Comparison of ENCODE assay signal across 13 cellular contexts in the genomic region with DNA sequence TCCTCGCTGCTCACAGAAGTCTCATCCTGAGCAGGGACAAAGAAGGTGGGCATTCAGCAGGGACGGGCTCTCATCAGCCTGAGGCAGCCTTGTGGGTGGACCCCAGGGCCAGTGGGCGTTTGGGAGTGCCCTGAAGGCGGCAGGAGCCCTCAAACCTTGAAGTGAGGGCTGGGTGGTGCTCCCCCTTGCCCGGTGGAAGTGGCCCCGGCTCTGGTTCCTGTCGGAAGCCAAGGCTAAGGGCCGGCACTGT.
DNase-seq lines count a peak whose midpoint lies in the region; ATAC-seq, FAIRE-seq and TF ChIP-seq lines count a peak whose summit lies in the region.
"Had no signal": no experiment of that assay in that cellular context is flagged by ENCODE, and none has a peak within 500 bp of the region (broad histone marks: within the 10 kb centered on the region; RNA-seq: fewer than 3 reads in every experiment).

No MANE protein-coding gene starts in this region.

- H3K4me1 ChIP-seq in GM23248 (ENCODE audit: insufficient read depth) (peaks cover 20% of the 10 kb centered on the region), HepG2 (ENCODE audit: insufficient read depth, low read length) (peaks cover 100% of the 10 kb centered on the region), small intestine (ENCODE audit: control insufficient read depth in 2 of 2, insufficient read depth in 1 of 2, low read depth in 1 of 2, low read length in 1 of 2) (peaks cover 7 to 12% of the 10 kb centered on the region in 2 donors)

- H4K20me1 ChIP-seq in GM23248 (ENCODE audit: insufficient read depth) = no peaks in the 10 kb centered on the region
- H4K20me1 ChIP-seq in HepG2 (ENCODE audit: insufficient read depth, low read length) = peaks cover 49% of the 10 kb centered on the region; the same call in 1 of the 2 replicates

- BruUV-seq in HepG2 (replicated peaks; lab: Mats Ljungman, UMichigan) = no TSS peak

- TF ChIP-seq EP300 in HepG2 (IDR thresholded peaks at IDR 0.05; ENCODE audit: low read depth in 2 of 2, low read length in 2 of 2) (0 out of 4 replicates have a peak, but pooled peaks of 1 of the 2 experiments have one; percentile 0), HepG2 (CRISPR knock-in tag; IDR thresholded peaks at IDR 0.05; ENCODE audit: borderline replicate concordance) (no peak)

- no peaks in the 10 kb centered on the region for H3K27me3 Mint-ChIP-seq in activated T-cell treated with anti-CD3 and anti-CD28 coated beads, Interleukin-2, amount 50 U/mL, for 72 hours (ENCODE audit: low read depth)

- TF ChIP-seq RAD21 in HepG2 (CRISPR knock-in tag; IDR thresholded peaks at IDR 0.05) = no peak

- ATAC-seq in HepG2 (no peak), GM18498 (IDR thresholded peaks at IDR 0.05; ENCODE audit: unreplicated experiment) (no peak), HG02852 (IDR thresholded peaks at IDR 0.05; ENCODE audit: unreplicated experiment) (no peak)
- ATAC-seq in activated T-cell treated with anti-CD3 and anti-CD28 coated beads, Interleukin-2, amount 50 U/mL, for 72 hours (replicated peaks in 1 of 2) = no peak

- FAIRE-seq in HepG2 (lab: Jason Lieb, UNC) = no peak
- no peak for FAIRE-seq in small intestine (lab: Jason Lieb, UNC)
- no peak for FAIRE-seq in HTR-8/SVneo (lab: Jason Lieb, UNC)
- FAIRE-seq: G401.6 had no signal

- H3K4me3 Mint-ChIP-seq in activated T-cell treated with anti-CD3 and anti-CD28 coated beads, Interleukin-2, amount 50 U/mL, for 72 hours = no peak overlapping the region

- H3K9me3 ChIP-seq in GM23248 (ENCODE audit: low read depth) (no peaks in the 10 kb centered on the region), HepG2 (ENCODE audit: low read length) (no peaks in the 10 kb centered on the region), small intestine (ENCODE audit: control insufficient read depth, low read depth) (no peaks in the 10 kb centered on the region)

- DNase-seq in GM23248 (no peak), brain microvascular endothelial cell (no peak), HepG2 (ENCODE audit: low spot score) (no peak), small intestine (no peak), HTR-8/SVneo (ENCODE audit: insufficient read length, low spot score) (no peak)
- DNase-seq in activated T-cell treated with anti-CD3 and anti-CD28 coated beads, Interleukin-2, amount 50 U/mL, for 72 hours = no peak
- DNase-seq: activated effector memory CD4-positive, alpha-beta T cell treated with anti-CD3 and anti-CD28 coated beads, Interleukin-2, amount 50 U/mL, for 16 hours; NCI-H446; T-helper 2 cell had no signal

- H3K36me3 Mint-ChIP-seq in activated T-cell treated with anti-CD3 and anti-CD28 coated beads, Interleukin-2, amount 50 U/mL, for 72 hours (ENCODE audit: insufficient read depth in 2 of 2) = no peaks in the 10 kb centered on the region

- no peaks in the 10 kb centered on the region for H3F3A ChIP-seq in GM23248 (ENCODE audit: insufficient read depth)

- in situ Hi-C loops in GM23248 (cut with MboI) = no loop called here
- in situ Hi-C loops in brain microvascular endothelial cell (cut with HindIII; ENCODE audit: low pct_ligation_motif_present, low sequenced_read_pairs) = no loop called here
- in situ Hi-C loops in HepG2 (cut with HindIII; ENCODE audit: extremely low pct_ligation_motif_present, low pct_unique_long_range_greater_than_20kb) = loop anchor here (5.0 kb wide), 2 partner anchors 38 to 178 kb away; no protein-coding TSS in a partner anchor

- H3K36me3 ChIP-seq in GM23248 (ENCODE audit: low read depth) = no peaks in the 10 kb centered on the region
- peaks cover 31% of the 10 kb centered on the region for H3K36me3 ChIP-seq in brain microvascular endothelial cell (replicated peaks)
- H3K36me3 ChIP-seq in HepG2 (replicated peaks in 1 of 2; ENCODE audit: control insufficient read depth in 1 of 2, insufficient read depth in 2 of 2, low read length in 2 of 2) = peaks cover 8 to 29% of the 10 kb centered on the region in 2 experiments; a peak in 4 of 5 replicates
- H3K36me3 ChIP-seq in small intestine (ENCODE audit: control insufficient read depth in 2 of 2, insufficient read depth in 2 of 2, low read length in 2 of 2) = no peaks in the 10 kb centered on the region

- TF ChIP-seq CTCF in brain microvascular endothelial cell (IDR thresholded peaks at IDR 0.05; ENCODE audit: low read depth, low read length, missing control alignments) = no peak
- TF ChIP-seq CTCF in HepG2 (CRISPR knock-in tag; IDR thresholded peaks at IDR 0.05) = no peak

- no peak overlapping the region for H3K27ac Mint-ChIP-seq in activated T-cell treated with anti-CD3 and anti-CD28 coated beads, Interleukin-2, amount 50 U/mL, for 72 hours

- H3K79me2 ChIP-seq in GM23248 (ENCODE audit: insufficient read depth) = peaks cover 72% of the 10 kb centered on the region
- peaks cover 96% of the 10 kb centered on the region for H3K79me2 ChIP-seq in HepG2 (ENCODE audit: insufficient read depth, low read length)

- H3K9ac ChIP-seq in GM23248 = peak overlapping the region; percentile 87
- H3K9ac ChIP-seq in HepG2 (ENCODE audit: insufficient read depth, low read depth, low read length) = peak overlapping the region; percentile 69

- peak overlapping the region; percentile 71 for H3K4me3 ChIP-seq in GM23248
- peak overlapping the region; percentile 54 for H3K4me3 ChIP-seq in brain microvascular endothelial cell (ENCODE audit: low read depth, low read length)
- H3K4me3 ChIP-seq in HepG2 (replicated peaks in 1 of 3; ENCODE audit: insufficient read depth in 1 of 3, low read depth in 2 of 3, low read length in 3 of 3) = peak overlapping the region; percentile 50 to 73 (median 51); a peak in 5 of 6 replicates
- H3K4me3 ChIP-seq in small intestine (ENCODE audit: low read depth in 1 of 2, low read length in 2 of 2) = peak overlapping the region in 1 of 2 donors; percentile 42

- H3K27me3 ChIP-seq in GM23248 (replicated peaks; ENCODE audit: insufficient read depth) (no peaks in the 10 kb centered on the region), brain microvascular endothelial cell (replicated peaks) (no peaks in the 10 kb centered on the region), HepG2 (ENCODE audit: control insufficient read depth in 1 of 2, insufficient read depth in 2 of 2, low read length in 2 of 2) (no peaks in the 10 kb centered on the region), small intestine (ENCODE audit: control insufficient read depth in 2 of 2, insufficient read depth in 2 of 2, low read length in 2 of 2) (no peaks in the 10 kb centered on the region)

- H3K27ac ChIP-seq in GM23248 (peak overlapping the region; percentile 92), brain microvascular endothelial cell (peak overlapping the region; percentile 75), HepG2 (ENCODE audit: extremely low read length, insufficient read depth, low read length) (peak overlapping the region; percentile 85), small intestine (ENCODE audit: low read depth in 1 of 2, low read length in 1 of 2) (peak overlapping the region; percentile 88 to 95)
- H3K27ac ChIP-seq: HL-60 had no signal

- TF ChIP-seq POLR2A in HepG2 (IDR thresholded peaks at IDR 0.05; ENCODE audit: insufficient read depth in 1 of 2, low read depth in 2 of 2, low read length in 2 of 2) = no peak

- H3K9me3 Mint-ChIP-seq in activated T-cell treated with anti-CD3 and anti-CD28 coated beads, Interleukin-2, amount 50 U/mL, for 72 hours = no peaks in the 10 kb centered on the region

- intact Hi-C loops in HepG2 (cut with micrococcal nuclease; ENCODE audit: unreplicated experiment) = no loop called here

- CTCF ChIA-PET in HepG2 (lab: Yijun Ruan, JAX; ENCODE audit: low intra/inter-chr PET ratio, low total read pairs) = no interaction called here

- H2AFZ ChIP-seq in GM23248 = peak overlapping the region; percentile 86
- H2AFZ ChIP-seq in HepG2 (ENCODE audit: low read length) = no peak overlapping the region

- H3K4me1 Mint-ChIP-seq in activated T-cell treated with anti-CD3 and anti-CD28 coated beads, Interleukin-2, amount 50 U/mL, for 72 hours (ENCODE audit: low read depth) = peaks cover 28% of the 10 kb centered on the region

- WGBS in GM23248 (ENCODE audit: low coverage in 1 of 2, low lambda C conversion rate in 2 of 2, missing lambda C conversion rate in 2 of 2), 2 experiments = 17 to 24% methylated on average over 8 of the region's 8 CpGs
- WGBS in HepG2 (ENCODE audit: low lambda C conversion rate) = 2% methylated on average over 7 of the region's 8 CpGs
- WGBS in small intestine, 3 donors = 12 to 21% (median 17%) methylated on average over 8 of the region's 8 CpGs

- H3K9me2 ChIP-seq in GM23248 (ENCODE audit: insufficient read depth) = no peaks in the 10 kb centered on the region

- POLR2A ChIA-PET in HepG2 (lab: Yijun Ruan, JAX) = interaction anchor here (0.6 to 7.0 kb wide), 9 partner anchors 8 to 730 kb away, joined by 3 to 81 read pairs (median 3); no protein-coding TSS in a partner anchor

- peak overlapping the region; percentile 81 for H3K4me2 ChIP-seq in GM23248 (ENCODE audit: unreplicated experiment)
- peak overlapping the region; percentile 95 for H3K4me2 ChIP-seq in HepG2 (ENCODE audit: low read depth, low read length)

TF ChIP-seq in HepG2, 621 proteins besides CTCF, POLR2A, EP300 and RAD21 (continues in another document):
- TF ChIP-seq MED13 (CRISPR knock-in tag; IDR thresholded peaks at IDR 0.05) (peak; percentile 91), GABPA (IDR thresholded peaks at IDR 0.05; ENCODE audit: low read depth, low read length) (no peak), GABPA (CRISPR knock-in tag; IDR thresholded peaks at IDR 0.05; ENCODE audit: low read depth) (no peak), HOXA3 (CRISPR knock-in tag; IDR thresholded peaks at IDR 0.05) (peak; percentile 10), ZKSCAN5 (CRISPR knock-in tag; IDR thresholded peaks at IDR 0.05) (no peak), NCOA1 (CRISPR knock-in tag; IDR thresholded peaks at IDR 0.05) (peak; percentile 83; the same call in 1 of the 2 replicates), ZNF232 (CRISPR knock-in tag; IDR thresholded peaks at IDR 0.05; ENCODE audit: borderline replicate concordance) (no peak), GFI1 (CRISPR knock-in tag; IDR thresholded peaks at IDR 0.05; ENCODE audit: borderline replicate concordance) (peak; percentile 2; the same call in 1 of the 2 replicates)
- TF ChIP-seq, protein P1, sequence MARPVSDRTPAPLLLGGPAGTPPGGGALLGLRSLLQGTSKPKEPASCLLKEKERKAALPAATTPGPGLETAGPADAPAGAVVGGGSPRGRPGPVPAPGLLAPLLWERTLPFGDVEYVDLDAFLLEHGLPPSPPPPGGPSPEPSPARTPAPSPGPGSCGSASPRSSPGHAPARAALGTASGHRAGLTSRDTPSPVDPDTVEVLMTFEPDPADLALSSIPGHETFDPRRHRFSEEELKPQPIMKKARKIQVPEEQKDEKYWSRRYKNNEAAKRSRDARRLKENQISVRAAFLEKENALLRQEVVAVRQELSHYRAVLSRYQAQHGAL (CRISPR knock-in tag; IDR thresholded peaks at IDR 0.05; ENCODE audit: not compliant biosample characterization) = peak; percentile 85
